ENCODE assay signal across 16 cellular contexts in the genomic region with DNA sequence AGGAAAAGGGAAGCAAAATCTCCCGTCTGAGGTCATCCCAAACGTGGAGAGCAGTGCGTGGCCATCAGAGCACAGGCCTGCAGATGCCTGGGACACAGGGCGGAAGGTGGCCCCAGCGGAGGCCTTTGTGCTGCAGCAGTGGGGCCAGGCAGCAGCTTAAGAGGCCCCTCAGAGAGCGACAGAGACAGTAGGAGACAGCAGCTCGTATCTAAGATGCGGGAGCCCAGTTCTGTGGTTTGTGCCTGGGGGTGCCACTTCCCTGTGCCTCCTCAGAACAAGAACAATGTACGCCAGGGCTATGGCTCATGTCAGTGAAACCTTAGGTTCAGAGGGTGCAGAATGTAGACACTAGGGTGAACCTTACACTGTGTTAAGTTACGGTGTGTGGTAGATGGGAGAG.
DNase-seq lines count a peak whose midpoint lies in the region; ATAC-seq, FAIRE-seq and TF ChIP-seq lines count a peak whose summit lies in the region.
"Had no signal": no experiment of that assay in that cellular context is flagged by ENCODE, and none has a peak within 500 bp of the region (broad histone marks: within the 10 kb centered on the region; RNA-seq: fewer than 3 reads in every experiment).

No MANE protein-coding gene starts in this region.

- H2AFZ ChIP-seq in mammary epithelial cell (ENCODE audit: low read depth, low read length), result no peak overlapping the region

- no peak overlapping the region for H3K9ac ChIP-seq in mammary epithelial cell (ENCODE audit: insufficient read depth, low read length)

- H3K36me3 Mint-ChIP-seq in MCF 10A (ENCODE audit: insufficient read depth, unreplicated experiment), result peaks cover 6% of the 10 kb centered on the region
- H3K36me3 Mint-ChIP-seq in nephron (ENCODE audit: low read depth), result no peaks in the 10 kb centered on the region
- H3K36me3 Mint-ChIP-seq: CD4-positive, CD25-positive, alpha-beta regulatory T cell had no signal

- no peak overlapping the region for H3K4me3 ChIP-seq in mammary epithelial cell (replicated peaks in 1 of 3; ENCODE audit: insufficient read depth in 1 of 3, low read depth in 2 of 3, low read length in 3 of 3)
- H3K4me3 ChIP-seq in Panc1 (ENCODE audit: low read depth in 2 of 2, low read length in 2 of 2), result no peak overlapping the region
- H3K4me3 ChIP-seq in spleen, result no peak overlapping the region
- H3K4me3 ChIP-seq: GM12878, K562 had no signal

- H3K4me1 ChIP-seq in mammary epithelial cell (ENCODE audit: insufficient read depth, low read length) (peaks cover 5% of the 10 kb centered on the region), Panc1 (ENCODE audit: control insufficient read depth, insufficient read depth, low read length) (no peaks in the 10 kb centered on the region), spleen (peaks cover 3 to 15% (median 11%) of the 10 kb centered on the region in 6 donors)

- intact Hi-C loops in MCF 10A (cut with micrococcal nuclease), result no loop called here
- intact Hi-C loops in mammary epithelial cell (cut with micrococcal nuclease), result no loop called here
- intact Hi-C loops in Panc1 (cut with micrococcal nuclease; ENCODE audit: unreplicated experiment), result no loop called here
- intact Hi-C loops in spleen (cut with DNase I; ENCODE audit: low total_unique reads), result no loop called here

- POLR2A ChIA-PET in MCF 10A (lab: Yijun Ruan, JAX) (no interaction called here), Panc1 (lab: Charles Lee) (no interaction called here)

- H3K27me3 Mint-ChIP-seq in MCF 10A (ENCODE audit: insufficient read depth, unreplicated experiment), result no peaks in the 10 kb centered on the region
- H3K27me3 Mint-ChIP-seq in nephron (ENCODE audit: low read depth), result no peaks in the 10 kb centered on the region

- TF ChIP-seq POLR2A in spleen (IDR thresholded peaks at IDR 0.05), result no peak

- no peaks in the 10 kb centered on the region for H3K27me3 ChIP-seq in mammary epithelial cell (ENCODE audit: insufficient read depth, low read length)
- no peaks in the 10 kb centered on the region for H3K27me3 ChIP-seq in Panc1 (ENCODE audit: control insufficient read depth, insufficient read depth, low read length)
- H3K27me3 ChIP-seq in spleen (replicated peaks in 1 of 7), result no peaks in the 10 kb centered on the region

- no peak for TF ChIP-seq CTCF in MCF 10A (IDR thresholded peaks at IDR 0.05; ENCODE audit: unreplicated experiment)
- TF ChIP-seq CTCF in mammary epithelial cell (conservative IDR thresholded peaks at IDR 0.05 in 1 of 2, IDR thresholded peaks at IDR 0.05 in 1 of 2; ENCODE audit: extremely low read depth in 1 of 2, insufficient read depth in 1 of 2, low read depth in 1 of 2, low read length in 2 of 2), result no peak
- no peak for TF ChIP-seq CTCF in Panc1 (IDR thresholded peaks at IDR 0.05)
- TF ChIP-seq CTCF in nephron (IDR thresholded peaks at IDR 0.05; ENCODE audit: unreplicated experiment in 3 of 3), result no peak
- TF ChIP-seq CTCF in spleen (IDR thresholded peaks at IDR 0.05 in 8 of 11, conservative IDR thresholded peaks at IDR 0.05 in 3 of 11), result no peak

- BruUV-seq in MCF 10A (replicated peaks; lab: Mats Ljungman, UMichigan) (no TSS peak), mammary epithelial cell (replicated peaks; lab: Mats Ljungman, UMichigan) (no TSS peak), Panc1 (replicated peaks; lab: Mats Ljungman, UMichigan) (no TSS peak)

- H4K20me1 ChIP-seq in mammary epithelial cell (ENCODE audit: insufficient read depth, low read length), result no peaks in the 10 kb centered on the region

- in situ Hi-C loops in mammary epithelial cell (cut with MboI; ENCODE audit: low sequenced_read_pairs in 2 of 2), result loop anchor here in 1 of 2 donors (25.0 kb wide), 1 partner anchor 253 kb away; no protein-coding TSS in a partner anchor
- in situ Hi-C loops in Panc1 (cut with HindIII; ENCODE audit: low pct_unique_long_range_greater_than_20kb, low sequenced_read_pairs), result no loop called here

- H3K4me1 Mint-ChIP-seq in MCF 10A (ENCODE audit: insufficient read depth, unreplicated experiment), result peaks cover 9% of the 10 kb centered on the region
- H3K4me1 Mint-ChIP-seq in nephron, result peaks cover 60% of the 10 kb centered on the region

- no peaks in the 10 kb centered on the region for H3K36me3 ChIP-seq in mammary epithelial cell (ENCODE audit: insufficient read depth, low read length)
- no peaks in the 10 kb centered on the region for H3K36me3 ChIP-seq in Panc1 (ENCODE audit: control insufficient read depth, insufficient read depth, low read length)
- H3K36me3 ChIP-seq in spleen, result no peaks in the 10 kb centered on the region

- peak overlapping the region; percentile 23 for H3K27ac Mint-ChIP-seq in MCF 10A (ENCODE audit: low read depth, unreplicated experiment)
- H3K27ac Mint-ChIP-seq in nephron, result peak overlapping the region in 2 of 3 experiments; percentile 87 to 90

- H3K9me3 Mint-ChIP-seq in MCF 10A (ENCODE audit: unreplicated experiment), result no peaks in the 10 kb centered on the region
- H3K9me3 Mint-ChIP-seq in nephron, result peaks cover 5% of the 10 kb centered on the region
- H3K9me3 Mint-ChIP-seq: CD4-positive, CD25-positive, alpha-beta regulatory T cell had no signal

- DNase-seq in MCF 10A (ENCODE audit: unreplicated experiment), result no peak
- DNase-seq in mammary epithelial cell, result no peak
- no peak for DNase-seq in Panc1 (ENCODE audit: low read depth, low spot score)
- no peak for DNase-seq in frontal cortex (ENCODE audit: low spot score in 2 of 2)
- DNase-seq in spleen, result no peak
- DNase-seq: Calu3; CD4-positive, CD25-positive, alpha-beta regulatory T cell; DMS 273 treated with DMSO at 0.1 percent for 48 hours; GOT3; HCEC 1CT had no signal

- dilution Hi-C loops in mammary epithelial cell (cut with HindIII; ENCODE audit: low sequenced_read_pairs), result no loop called here

- no peak for FAIRE-seq in frontal cortex (lab: Jason Lieb, UNC)
- FAIRE-seq: GM12878, K562 had no signal

- no peaks in the 10 kb centered on the region for H3K79me2 ChIP-seq in mammary epithelial cell (ENCODE audit: insufficient read depth, low read length)

- CTCF ChIA-PET in MCF 10A (lab: Yijun Ruan, JAX), result no interaction called here
- CTCF ChIA-PET in mammary epithelial cell (lab: Charles Lee; ENCODE audit: low non-redundant PET), result no interaction called here
- CTCF ChIA-PET in Panc1 (lab: Charles Lee), result no interaction called here

- over 99% methylated on average over 10 of the region's 10 CpGs for WGBS in mammary epithelial cell (ENCODE audit: low coverage, missing lambda C conversion rate)
- 80 to 90% (median 85%) methylated on average over 8 to 10 of the region's 10 CpGs for WGBS in spleen, 5 donors

- no peak for ATAC-seq in Panc1
- no peak for ATAC-seq in HG03521 (IDR thresholded peaks at IDR 0.05; ENCODE audit: unreplicated experiment)
- ATAC-seq: GM12878, K562 had no signal

- no peak overlapping the region for H3K4me3 Mint-ChIP-seq in MCF 10A (ENCODE audit: unreplicated experiment)
- no peak overlapping the region for H3K4me3 Mint-ChIP-seq in nephron
- H3K4me3 Mint-ChIP-seq: CD4-positive, CD25-positive, alpha-beta regulatory T cell had no signal

- no peak overlapping the region for H3K27ac ChIP-seq in mammary epithelial cell (ENCODE audit: insufficient read depth, low read depth, low read length)
- H3K27ac ChIP-seq in Panc1 (ENCODE audit: low read length), result peak overlapping the region; percentile 39; the same call in 1 of the 2 replicates
- H3K27ac ChIP-seq in spleen, result no peak overlapping the region
- H3K27ac ChIP-seq: 22Rv1, HL-60 had no signal

- H3K9me3 ChIP-seq in mammary epithelial cell (replicated peaks; ENCODE audit: insufficient read depth, low read length) (no peaks in the 10 kb centered on the region), Panc1 (ENCODE audit: control insufficient read depth, insufficient read depth, low read depth, low read length) (no peaks in the 10 kb centered on the region; the same call in 1 of the 2 replicates), spleen (no peaks in the 10 kb centered on the region)

- H3K4me2 ChIP-seq in mammary epithelial cell (ENCODE audit: insufficient read depth, low read depth, low read length), result no peak overlapping the region
